8 cellular contexts compared by ENCODE assay signal in the genomic region with DNA sequence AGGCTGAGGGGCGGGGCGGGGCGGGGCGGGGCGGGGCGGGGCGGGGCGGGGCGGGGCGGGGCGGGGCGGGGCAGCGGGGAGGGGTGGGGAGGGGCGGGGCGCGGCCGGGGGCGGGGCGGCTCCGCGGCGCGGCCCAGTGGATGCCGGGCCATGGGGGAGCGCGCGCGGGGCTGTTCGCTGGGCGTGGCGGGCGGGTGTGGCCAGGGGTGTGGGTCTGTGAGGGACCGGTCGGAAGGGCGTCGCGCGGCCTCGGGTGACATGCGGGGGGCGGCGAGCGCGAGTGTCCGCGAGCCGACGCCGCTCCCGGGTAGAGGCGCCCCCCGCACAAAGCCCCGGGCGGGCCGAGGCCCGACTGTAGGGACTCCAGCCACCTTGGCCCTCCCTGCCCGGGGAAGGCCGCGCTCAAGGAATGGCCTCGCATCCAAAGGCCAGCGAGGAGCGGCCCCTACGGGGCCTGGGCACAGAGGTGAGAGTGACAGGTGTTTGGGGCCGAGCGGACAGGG. TPM values are rescaled to one million over a fixed set of nuclear protein-coding genes. Genes with fewer than 3 reads are reported as not detected.
A peak's percentile ranks its signal among the peaks of the same experiment; 100 is the strongest.
DNase-seq lines count a peak whose midpoint lies in the region; ATAC-seq and TF ChIP-seq lines count a peak whose summit lies in the region.

A gene (plus strand): TSS at position 188 of the 503 bp plus-strand sequence. CDS start 71 bp downstream, at position 259.

- DNase-seq in NCI-H146 treated with DMSO at 0.1 percent for 48 hours (lab: John Stamatoyannopoulos, UW; ENCODE audit: unreplicated experiment): peak; percentile 69
- peak; percentile 44 for DNase-seq in activated CD8-positive, alpha-beta memory T cell treated with anti-CD3 and anti-CD28 coated beads, Interleukin-2, amount 50 U/mL, for 24 hours (ENCODE audit: extremely low read depth)
- peak; percentile 27 for DNase-seq in foreskin melanocyte
- DNase-seq in osteoblast (ENCODE audit: insufficient read length, low spot score, missing footprints): peak; percentile 79
- no peak for DNase-seq in HCEC 1CT
- DNase-seq in GM19240 (ENCODE audit: insufficient read length, low spot score): no peak

- no peak for TF ChIP-seq CTCF in C4-2B (conservative IDR thresholded peaks at IDR 0.05)
- no peak for TF ChIP-seq CTCF in osteoblast (IDR thresholded peaks at IDR 0.05; ENCODE audit: extremely low read depth, low read depth, low read length)

- H2AFZ ChIP-seq in osteoblast (ENCODE audit: low read length): peak within 1 kb of the TSS; percentile 99

- peak within 1 kb of the TSS; percentile 92 for H3K4me2 ChIP-seq in osteoblast (ENCODE audit: insufficient read depth, low read length)

- peaks cover 13% of the 10 kb centered on the region for H3K4me1 ChIP-seq in osteoblast (ENCODE audit: insufficient read depth, low read length)

- H3K27ac ChIP-seq in C4-2B: peak within 1 kb of the TSS; percentile 35; the same call in 1 of the 2 replicates
- peak within 1 kb of the TSS; percentile 45 for H3K27ac ChIP-seq in osteoblast (ENCODE audit: low read depth, low read length)

- H3K79me2 ChIP-seq in osteoblast (ENCODE audit: insufficient read depth, low read length): no peaks in the 10 kb centered on the region

- H3K4me3 ChIP-seq in osteoblast (ENCODE audit: insufficient read depth, low read length): peak within 1 kb of the TSS; percentile 99

- peak; percentile 47 for ATAC-seq in GM21423 (IDR thresholded peaks at IDR 0.05; ENCODE audit: unreplicated experiment)

- no peaks in the 10 kb centered on the region for H3K27me3 ChIP-seq in osteoblast (ENCODE audit: insufficient read depth, low read length)

- H3K9me3 ChIP-seq in osteoblast (ENCODE audit: low read depth, low read length): peaks cover 2% of the 10 kb centered on the region

- no peaks in the 10 kb centered on the region for H4K20me1 ChIP-seq in osteoblast (ENCODE audit: insufficient read depth, low read length)

- H3K36me3 ChIP-seq in osteoblast (ENCODE audit: insufficient read depth, low read length): peaks cover 12% of the 10 kb centered on the region

RNA-seq across cellular contexts. Expression of the gene that starts here (rescaled TPM):
- total RNA-seq in osteoblast: 7.6 and 7.7 TPM in 2 replicates

Comparison
In these comparisons a context has a peak if more than half of its experiments do, and no peak if none do; other contexts are left out.
1. DNase-seq: peak in NCI-H146 treated with DMSO at 0.1 percent for 48 hours (single experiment), activated CD8-positive, alpha-beta memory T cell treated with anti-CD3 and anti-CD28 coated beads, Interleukin-2, amount 50 U/mL, for 24 hours (single experiment), foreskin melanocyte (single experiment) and osteoblast (single experiment); none in HCEC 1CT (single experiment) and GM19240 (single experiment).